Comparison of ENCODE assay signal across 10 cellular contexts in the genomic region with DNA sequence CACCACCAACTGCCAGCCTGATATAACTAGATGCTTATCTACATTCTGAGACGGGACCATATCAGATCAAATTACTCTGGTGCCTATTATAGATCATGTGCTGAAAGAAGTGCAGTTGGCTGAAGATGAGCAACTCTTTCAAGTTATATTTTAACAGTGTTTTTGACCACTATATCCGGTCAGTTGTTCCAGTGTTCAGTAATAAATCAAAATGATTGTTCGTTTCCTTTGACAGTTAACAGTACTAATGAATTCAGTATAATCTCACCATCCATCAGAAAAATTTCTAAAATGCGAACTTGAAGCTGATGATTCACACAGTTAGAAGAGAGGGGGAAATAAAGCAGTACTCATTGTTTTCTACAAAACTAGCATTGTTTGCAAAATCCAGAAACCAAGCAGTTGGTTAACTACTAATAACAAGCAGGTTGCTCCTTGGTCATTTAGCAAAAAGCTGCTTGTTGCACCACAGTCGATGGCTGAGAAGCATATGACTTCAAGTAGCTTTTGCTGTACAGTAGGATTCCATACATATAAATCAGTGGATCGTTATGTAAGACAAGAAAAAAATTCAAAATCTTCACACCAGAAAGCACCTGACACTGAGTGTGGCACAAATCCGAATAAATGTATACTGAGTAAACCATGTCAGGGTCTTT. TPM values are rescaled to one million over a fixed set of nuclear protein-coding genes. Genes with fewer than 3 reads are reported as not detected.
DNase-seq lines count a peak whose midpoint lies in the region; ATAC-seq and TF ChIP-seq lines count a peak whose summit lies in the region.
"Had no signal": no experiment of that assay in that cellular context is flagged by ENCODE, and none has a peak within 500 bp of the region (broad histone marks: within the 10 kb centered on the region; RNA-seq: fewer than 3 reads in every experiment).

No MANE protein-coding gene starts in this region.

- peak overlapping the region; percentile 80 to 89 (median 83) for H3K4me3 Mint-ChIP-seq in brain

- in situ Hi-C loops in Caki2 (cut with HindIII; ENCODE audit: low pct_unique_long_range_greater_than_20kb, low sequenced_read_pairs), result no loop called here

- no peaks in the 10 kb centered on the region for H3K27me3 Mint-ChIP-seq in brain

- TF ChIP-seq CTCF in brain (conservative IDR thresholded peaks at IDR 0.05), result no peak

- H3K4me1 Mint-ChIP-seq in brain, result peaks cover 23% of the 10 kb centered on the region

- H3K36me3 Mint-ChIP-seq in brain, result peaks cover under 1% of the 10 kb centered on the region

- DNase-seq in Caki2 (ENCODE audit: low read depth) (peak; percentile 87), NCI-H526 (lab: John Stamatoyannopoulos, UW) (peak; percentile 33 to 47), myocyte (ENCODE audit: low read depth) (peak; percentile 55), GM03348 (ENCODE audit: low spot score) (no peak), Ammon's horn (ENCODE audit: low spot score) (no peak)
- DNase-seq: brain microvascular endothelial cell, NCI-H226 had no signal

- ATAC-seq in HG03432 (IDR thresholded peaks at IDR 0.05; ENCODE audit: unreplicated experiment), result no peak
- ATAC-seq in GM18511 (IDR thresholded peaks at IDR 0.05; ENCODE audit: unreplicated experiment), result no peak

- peaks cover 0 to under 1% (median 0%) of the 10 kb centered on the region in 5 experiments for H3K9me3 Mint-ChIP-seq in brain

- H3K27ac Mint-ChIP-seq in brain, result peak overlapping the region in 2 of 5 experiments; percentile 58 to 81

RNA-seq across cellular contexts. Expression of a gene that starts 2.3 kb away (rescaled TPM):
- 4.0 and 5.2 TPM in 2 replicates for total RNA-seq in Caki2 (2014; rRNA removed; shearing (Covaris generic); ENCODE audit: low replicate concordance)
- polyA plus RNA-seq in brain (ENCODE audit: insufficient read depth, low read depth, low replicate concordance), result 10.5 TPM
- total RNA-seq in myocyte, result 5.5 and 5.6 TPM in 2 replicates
- polyA plus RNA-seq in myocyte (2012), result 1.1 TPM

RNA-seq across cellular contexts. Expression of a gene that starts 55.7 kb away (rescaled TPM):
- total RNA-seq in Caki2 (2014; rRNA removed; shearing (Covaris generic); ENCODE audit: low replicate concordance), result 15.5 and 25.5 TPM in 2 replicates
- 49.6 TPM for polyA plus RNA-seq in brain (ENCODE audit: insufficient read depth, low read depth, low replicate concordance)
- 81.7 and 83.4 TPM in 2 replicates for total RNA-seq in myocyte
- 57.6 TPM for polyA plus RNA-seq in myocyte (2012)

Comparison
In these comparisons a context has a peak if more than half of its experiments do, and no peak if none do; other contexts are left out.
1. DNase-seq: peak in Caki2 (single experiment), NCI-H526 (2 of 2) and myocyte (single experiment); none in GM03348 (single experiment) and Ammon's horn (single experiment).